In the genomic region with DNA sequence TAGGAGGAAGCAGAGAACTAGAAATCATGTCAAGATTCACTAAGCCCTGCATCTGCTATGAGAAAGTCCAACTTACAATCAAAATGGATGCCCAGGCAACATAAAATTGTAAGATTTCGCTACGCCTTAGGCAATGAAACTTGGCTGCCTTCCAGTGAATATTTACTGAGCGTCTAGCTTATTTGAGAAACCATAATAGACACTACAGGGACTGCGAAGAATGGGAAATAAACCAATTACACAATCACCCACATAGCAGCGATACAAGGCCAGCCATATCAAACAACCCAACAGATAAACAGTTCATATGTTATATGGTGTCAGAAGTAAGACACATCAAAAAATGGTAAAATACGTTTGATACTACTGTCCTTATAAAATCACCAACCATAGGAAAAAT, we compare ENCODE assay signal across 23 cellular contexts.
DNase-seq lines count a peak whose midpoint lies in the region.
"Had no signal": no experiment of that assay in that cellular context is flagged by ENCODE, and none has a peak within 500 bp of the region (broad histone marks: within the 10 kb centered on the region; RNA-seq: fewer than 3 reads in every experiment).

No MANE protein-coding gene starts in this region.

- in situ Hi-C loops in SK-MEL-5 (cut with HindIII; ENCODE audit: low pct_unique_long_range_greater_than_20kb, low sequenced_read_pairs): no loop called here

- DNase-seq in DMS53 treated with DMSO at 0.1 percent for 48 hours (lab: John Stamatoyannopoulos, UW; ENCODE audit: unreplicated experiment) (peak; percentile 60), NCI-H1105 treated with DMSO at 0.1 percent for 48 hours (lab: John Stamatoyannopoulos, UW) (peak; percentile 94), NCI-H2196 (lab: John Stamatoyannopoulos, UW; ENCODE audit: unreplicated experiment) (peak; percentile 88), SK-MEL-5 (ENCODE audit: low read depth, low spot score) (peak; percentile 14), cortex of kidney (lab: John Stamatoyannopoulos, UW) (no peak)
- DNase-seq in activated T-cell treated with anti-CD3 and anti-CD28 coated beads, Interleukin-2, amount 50 U/mL, for 48 hours: no peak
- no peak for DNase-seq in stimulated activated CD4-positive, alpha-beta T cell treated with anti-CD3 and anti-CD28 coated beads, Interleukin-4, amount 100 ng/mL, for 24 hours
- DNase-seq: activated CD4-positive, alpha-beta T cell treated with anti-CD3 and anti-CD28 coated beads, Interleukin-2, amount 10 ng/mL, durations not matched to agents 7 days and 5 days; activated naive CD8-positive, alpha-beta T cell treated with anti-CD3 and anti-CD28 coated beads for 36 hours; CD4-positive, alpha-beta T cell; effector CD8-positive, alpha-beta T cell; erythroblast; foreskin keratinocyte; immature natural killer cell; left lung; natural killer cell; NCI-H1048; NCI-H524 treated with DMSO at 0.1 percent for 48 hours; stimulated activated CD4-positive, alpha-beta T cell treated with anti-CD3 and anti-CD28 coated beads, Interleukin-4, amount 100 ng/mL, for 1 hour; stimulated activated naive CD8-positive, alpha-beta T cell treated with anti-CD3 and anti-CD28 coated beads, Interleukin-15, Interleukin-2, amounts not matched to agents 100 U/mL and 50 U/mL, for 24 hours; T-helper 2 cell; tibial artery; WERI-Rb-1 had no signal

Comparison
In these comparisons a context has a peak if more than half of its experiments do, and no peak if none do; other contexts are left out.
1. DNase-seq: peak in DMS53 treated with DMSO at 0.1 percent for 48 hours (single experiment), NCI-H1105 treated with DMSO at 0.1 percent for 48 hours (single experiment), NCI-H2196 (single experiment) and SK-MEL-5 (single experiment); none in cortex of kidney (single experiment), activated T-cell treated with anti-CD3 and anti-CD28 coated beads, Interleukin-2, amount 50 U/mL, for 48 hours (0 of 2) and stimulated activated CD4-positive, alpha-beta T cell treated with anti-CD3 and anti-CD28 coated beads, Interleukin-4, amount 100 ng/mL, for 24 hours (single experiment).